ENCODE assay signal across 17 cellular contexts in the genomic region with DNA sequence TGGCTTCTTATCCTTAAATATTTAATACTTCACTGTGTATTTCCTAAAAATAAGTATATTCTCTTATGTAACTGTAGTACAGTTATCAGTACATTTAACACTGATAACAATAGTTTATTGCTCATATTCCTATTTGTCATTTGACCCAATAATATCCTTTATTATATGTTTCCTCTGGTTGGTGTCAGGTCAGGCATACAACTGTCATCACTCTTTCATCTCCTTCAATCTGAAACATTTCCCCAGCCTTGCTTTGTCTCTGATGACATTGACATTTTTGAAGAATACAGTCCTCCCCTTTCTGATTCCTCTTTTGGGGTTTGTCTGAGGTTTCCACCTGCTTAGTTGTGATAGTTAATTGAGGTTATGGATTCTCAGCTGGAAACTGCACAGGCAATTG.
"Had no signal": no experiment of that assay in that cellular context is flagged by ENCODE, and none has a peak within 500 bp of the region (broad histone marks: within the 10 kb centered on the region; RNA-seq: fewer than 3 reads in every experiment).

No MANE protein-coding gene starts in this region.

- H3K4me3 Mint-ChIP-seq: activated CD8-positive, alpha-beta T cell treated with anti-CD3 and anti-CD28 coated beads, Interleukin-2, amount 10 ng/mL, durations not matched to agents 7 days and 5 days; activated naive CD8-positive, alpha-beta T cell treated with anti-CD3 and anti-CD28 coated beads, Interleukin-2, amount 50 U/mL, for 24 hours; activated T-cell treated with anti-CD3 and anti-CD28 coated beads, Interleukin-2, amount 50 U/mL, for 72 hours; endodermal cell; neural crest cell had no signal

- H3K27ac Mint-ChIP-seq: activated CD8-positive, alpha-beta T cell treated with anti-CD3 and anti-CD28 coated beads, Interleukin-2, amount 10 ng/mL, durations not matched to agents 7 days and 5 days; activated naive CD8-positive, alpha-beta T cell treated with anti-CD3 and anti-CD28 coated beads, Interleukin-2, amount 50 U/mL, for 24 hours; activated T-cell treated with anti-CD3 and anti-CD28 coated beads, Interleukin-2, amount 50 U/mL, for 72 hours; endodermal cell had no signal

- ATAC-seq: activated CD8-positive, alpha-beta T cell treated with anti-CD3 and anti-CD28 coated beads, Interleukin-2, amount 10 ng/mL, durations not matched to agents 7 days and 5 days; activated naive CD8-positive, alpha-beta T cell treated with anti-CD3 and anti-CD28 coated beads, Interleukin-2, amount 50 U/mL, for 24 hours; activated T-cell treated with anti-CD3 and anti-CD28 coated beads, Interleukin-2, amount 50 U/mL, for 72 hours; gastrocnemius medialis; heart right ventricle; sciatic nerve had no signal

- H3K27ac ChIP-seq: left ventricle myocardium inferior, ovary had no signal

- H3K4me3 ChIP-seq: gastrocnemius medialis, heart right ventricle, left ventricle myocardium inferior, ovary had no signal

- H3K9me3 Mint-ChIP-seq: activated naive CD8-positive, alpha-beta T cell treated with anti-CD3 and anti-CD28 coated beads, Interleukin-2, amount 50 U/mL, for 24 hours; activated T-cell treated with anti-CD3 and anti-CD28 coated beads, Interleukin-2, amount 50 U/mL, for 72 hours; endodermal cell; neural crest cell had no signal

- H3K36me3 ChIP-seq: gastrocnemius medialis, ovary had no signal

- H3K4me1 ChIP-seq: gastrocnemius medialis had no signal

- H3K27me3 ChIP-seq: gastrocnemius medialis, heart right ventricle, ovary had no signal

- DNase-seq: activated CD4-positive, alpha-beta T cell treated with anti-CD3 and anti-CD28 coated beads for 1 hour; activated CD8-positive, alpha-beta memory T cell treated with anti-CD3 and anti-CD28 coated beads, Interleukin-2, amount 50 U/mL, for 4 hours; activated CD8-positive, alpha-beta T cell treated with anti-CD3 and anti-CD28 coated beads, Interleukin-2, amount 10 ng/mL, durations not matched to agents 7 days and 5 days; activated gamma-delta T cell treated with Interleukin-2 at 50 U/mL for 16 hours; activated naive CD8-positive, alpha-beta T cell treated with anti-CD3 and anti-CD28 coated beads, Interleukin-2, amount 50 U/mL, for 24 hours; activated T-cell treated with anti-CD3 and anti-CD28 coated beads, Interleukin-2, amount 50 U/mL, for 72 hours; aorta; endodermal cell; gastrocnemius medialis; heart right ventricle; kidney; left ventricle myocardium inferior; mesenchymal stem cell; T1000 had no signal

- H3K9me3 ChIP-seq: gastrocnemius medialis, heart right ventricle, left ventricle myocardium inferior, ovary had no signal

- H3K27me3 Mint-ChIP-seq: activated naive CD8-positive, alpha-beta T cell treated with anti-CD3 and anti-CD28 coated beads, Interleukin-2, amount 50 U/mL, for 24 hours had no signal
